In genomic region chr2:121185111-121185510, GRCh38 we compare ENCODE assay signal across 16 cellular contexts.
A peak's percentile ranks its signal among the peaks of the same experiment; 100 is the strongest.
DNase-seq lines count a peak whose midpoint lies in the region; ATAC-seq, FAIRE-seq and TF ChIP-seq lines count a peak whose summit lies in the region.
"Had no signal": no experiment of that assay in that cellular context is flagged by ENCODE, and none has a peak within 500 bp of the region (broad histone marks: within the 10 kb centered on the region; RNA-seq: fewer than 3 reads in every experiment).

No MANE protein-coding gene starts in this region.

- no peaks in the 10 kb centered on the region for H3K27me3 ChIP-seq in dorsolateral prefrontal cortex
- no peaks in the 10 kb centered on the region for H3K27me3 ChIP-seq in pancreas
- H3K27me3 ChIP-seq in ascending aorta, result no peaks in the 10 kb centered on the region
- H3K27me3 ChIP-seq: BLaER1 had no signal

- FAIRE-seq in pancreas (lab: Jason Lieb, UNC) (no peak), urothelium cell line (lab: Jason Lieb, UNC) (peak; percentile 46)
- FAIRE-seq: A204.1, GM12892, HepG2 had no signal

- no peak for DNase-seq in stimulated activated naive CD8-positive, alpha-beta T cell treated with anti-CD3 and anti-CD28 coated beads, Interleukin-15, amount 100 ng/mL, for 72 hours
- no peak for DNase-seq in stimulated activated naive CD8-positive, alpha-beta T cell treated with anti-CD3 and anti-CD28 coated beads, Interleukin-15, Interleukin-2, amounts not matched to agents 100 U/mL and 50 U/mL, for 24 hours
- DNase-seq in dorsolateral prefrontal cortex, result no peak
- peak in 1 of 6 donors; percentile 27 for DNase-seq in pancreas
- no peak for DNase-seq in urothelium cell line (ENCODE audit: low spot score)
- no peak for DNase-seq in ascending aorta (ENCODE audit: low spot score in 2 of 2)
- DNase-seq in activated T-cell treated with anti-CD3 and anti-CD28 coated beads, Interleukin-2, amount 50 U/mL, for 72 hours, result no peak
- DNase-seq: CD8-positive, alpha-beta memory T cell; KG1; NCI-H82 had no signal

- 46 to 63% methylated on average over 10 of the region's 10 CpGs for WGBS in pancreas, 2 donors

- H3K4me1 ChIP-seq in pancreas (peaks cover 0 to 3% (median 0%) of the 10 kb centered on the region in 3 donors), ascending aorta (no peaks in the 10 kb centered on the region)

- H3K36me3 Mint-ChIP-seq in activated T-cell treated with anti-CD3 and anti-CD28 coated beads, Interleukin-2, amount 50 U/mL, for 72 hours (ENCODE audit: insufficient read depth in 2 of 2), result no peaks in the 10 kb centered on the region

- H3K4me3 ChIP-seq in dorsolateral prefrontal cortex (no peak overlapping the region), pancreas (no peak overlapping the region), ascending aorta (no peak overlapping the region)
- H3K4me3 ChIP-seq: BLaER1, GM23338 had no signal

- H3K27ac ChIP-seq in dorsolateral prefrontal cortex (peak overlapping the region in 41 of 59 donors; percentile 0 to 82 (median 66)), pancreas (no peak overlapping the region), ascending aorta (no peak overlapping the region)

- no peak overlapping the region for H3K27ac Mint-ChIP-seq in stimulated activated naive CD8-positive, alpha-beta T cell treated with anti-CD3 and anti-CD28 coated beads, Interleukin-15, amount 100 ng/mL, for 72 hours
- H3K27ac Mint-ChIP-seq in activated T-cell treated with anti-CD3 and anti-CD28 coated beads, Interleukin-2, amount 50 U/mL, for 72 hours, result no peak overlapping the region
- H3K27ac Mint-ChIP-seq: CD8-positive, alpha-beta memory T cell; GM23338 had no signal

- no peaks in the 10 kb centered on the region for H3K36me3 ChIP-seq in pancreas
- H3K36me3 ChIP-seq in ascending aorta, result no peaks in the 10 kb centered on the region
- H3K36me3 ChIP-seq: BLaER1 had no signal

- peak; percentile 3 for ATAC-seq in stimulated activated naive CD8-positive, alpha-beta T cell treated with anti-CD3 and anti-CD28 coated beads, Interleukin-15, amount 100 ng/mL, for 72 hours
- ATAC-seq in stimulated activated naive CD8-positive, alpha-beta T cell treated with anti-CD3 and anti-CD28 coated beads, Interleukin-15, Interleukin-2, amounts not matched to agents 100 U/mL and 50 U/mL, for 24 hours, result no peak
- peak; percentile 26 to 71 (median 62) for ATAC-seq in pancreas
- no peak for ATAC-seq in activated T-cell treated with anti-CD3 and anti-CD28 coated beads, Interleukin-2, amount 50 U/mL, for 72 hours (replicated peaks in 1 of 2)
- ATAC-seq in HG02798 (IDR thresholded peaks at IDR 0.05; ENCODE audit: poor library complexity, unreplicated experiment), result no peak
- ATAC-seq: GM23338 had no signal

- TF ChIP-seq CTCF in dorsolateral prefrontal cortex (IDR thresholded peaks at IDR 0.05 in 54 of 56, conservative IDR thresholded peaks at IDR 0.05 in 2 of 56; ENCODE audit: low read depth in 1 of 56, partially characterized antibody in 56 of 56) (no peak), pancreas (IDR thresholded peaks at IDR 0.05) (no peak), ascending aorta (IDR thresholded peaks at IDR 0.05) (no peak)

- intact Hi-C loops in dorsolateral prefrontal cortex (cut with DNase I) (no loop called here), pancreas (cut with DNase I) (no loop called here), ascending aorta (cut with DNase I) (no loop called here)

- no peaks in the 10 kb centered on the region for H3K27me3 Mint-ChIP-seq in stimulated activated naive CD8-positive, alpha-beta T cell treated with anti-CD3 and anti-CD28 coated beads, Interleukin-15, amount 100 ng/mL, for 72 hours
- peaks cover 6% of the 10 kb centered on the region for H3K27me3 Mint-ChIP-seq in activated T-cell treated with anti-CD3 and anti-CD28 coated beads, Interleukin-2, amount 50 U/mL, for 72 hours (ENCODE audit: low read depth)

- H3K9me3 Mint-ChIP-seq in stimulated activated naive CD8-positive, alpha-beta T cell treated with anti-CD3 and anti-CD28 coated beads, Interleukin-15, amount 100 ng/mL, for 72 hours, result no peaks in the 10 kb centered on the region
- no peaks in the 10 kb centered on the region for H3K9me3 Mint-ChIP-seq in activated T-cell treated with anti-CD3 and anti-CD28 coated beads, Interleukin-2, amount 50 U/mL, for 72 hours
- H3K9me3 Mint-ChIP-seq: CD8-positive, alpha-beta memory T cell; GM23338 had no signal

- no peak overlapping the region for H3K4me3 Mint-ChIP-seq in stimulated activated naive CD8-positive, alpha-beta T cell treated with anti-CD3 and anti-CD28 coated beads, Interleukin-15, amount 100 ng/mL, for 72 hours
- no peak overlapping the region for H3K4me3 Mint-ChIP-seq in activated T-cell treated with anti-CD3 and anti-CD28 coated beads, Interleukin-2, amount 50 U/mL, for 72 hours
- H3K4me3 Mint-ChIP-seq: CD8-positive, alpha-beta memory T cell; GM23338 had no signal

- no peaks in the 10 kb centered on the region for H3K9me3 ChIP-seq in pancreas
- no peaks in the 10 kb centered on the region for H3K9me3 ChIP-seq in ascending aorta
- H3K9me3 ChIP-seq: BLaER1 had no signal

- H3K4me1 Mint-ChIP-seq in stimulated activated naive CD8-positive, alpha-beta T cell treated with anti-CD3 and anti-CD28 coated beads, Interleukin-15, amount 100 ng/mL, for 72 hours, result no peaks in the 10 kb centered on the region
- H3K4me1 Mint-ChIP-seq in activated T-cell treated with anti-CD3 and anti-CD28 coated beads, Interleukin-2, amount 50 U/mL, for 72 hours (ENCODE audit: low read depth), result no peaks in the 10 kb centered on the region
- H3K4me1 Mint-ChIP-seq: CD8-positive, alpha-beta memory T cell had no signal

Comparison
In these comparisons a context has a peak if more than half of its experiments do, and no peak if none do; other contexts are left out.
1. ATAC-seq: peak in stimulated activated naive CD8-positive, alpha-beta T cell treated with anti-CD3 and anti-CD28 coated beads, Interleukin-15, amount 100 ng/mL, for 72 hours (single experiment) and pancreas (4 of 4); none in stimulated activated naive CD8-positive, alpha-beta T cell treated with anti-CD3 and anti-CD28 coated beads, Interleukin-15, Interleukin-2, amounts not matched to agents 100 U/mL and 50 U/mL, for 24 hours (single experiment), activated T-cell treated with anti-CD3 and anti-CD28 coated beads, Interleukin-2, amount 50 U/mL, for 72 hours (0 of 2) and HG02798 (single experiment).
2. H3K27ac ChIP-seq: peak in dorsolateral prefrontal cortex (41 of 59); none in pancreas (0 of 4) and ascending aorta (0 of 2).